Comparison of ENCODE assay signal across 7 cellular contexts in genomic region chr2:97646977-97647376, GRCh38. TPM values are rescaled to one million over a fixed set of nuclear protein-coding genes. Genes with fewer than 3 reads are reported as not detected.
DNase-seq lines count a peak whose midpoint lies in the region; ATAC-seq and FAIRE-seq lines count a peak whose summit lies in the region.

No MANE protein-coding gene starts in this region.

- no peaks in the 10 kb centered on the region for H3K9me3 Mint-ChIP-seq in activated CD4-positive, alpha-beta memory T cell treated with anti-CD3 and anti-CD28 coated beads, Interleukin-2, amount 10 ng/mL, durations not matched to agents 7 days and 5 days
- H3K9me3 Mint-ChIP-seq in stimulated activated effector memory CD8-positive, alpha-beta T cell treated with anti-CD3 and anti-CD28 coated beads, Interleukin-12 subunit alpha, Interleukin-12 subunit beta, amount 100 ng/mL, for 72 hours = no peaks in the 10 kb centered on the region

- H3K9me3 ChIP-seq in HAP-1 = no peaks in the 10 kb centered on the region

- peaks cover 34% of the 10 kb centered on the region for H3K36me3 Mint-ChIP-seq in activated CD4-positive, alpha-beta memory T cell treated with anti-CD3 and anti-CD28 coated beads, Interleukin-2, amount 10 ng/mL, durations not matched to agents 7 days and 5 days (ENCODE audit: low read depth)
- H3K36me3 Mint-ChIP-seq in stimulated activated effector memory CD8-positive, alpha-beta T cell treated with anti-CD3 and anti-CD28 coated beads, Interleukin-12 subunit alpha, Interleukin-12 subunit beta, amount 100 ng/mL, for 72 hours = peaks cover 68% of the 10 kb centered on the region

- ATAC-seq in stimulated activated effector memory CD8-positive, alpha-beta T cell treated with anti-CD3 and anti-CD28 coated beads, Interleukin-12 subunit alpha, Interleukin-12 subunit beta, amount 100 ng/mL, for 72 hours = no peak
- ATAC-seq in GM19455 (IDR thresholded peaks at IDR 0.05; ENCODE audit: unreplicated experiment) = no peak
- no peak for ATAC-seq in HG02610 (IDR thresholded peaks at IDR 0.05; ENCODE audit: unreplicated experiment)

- H3K27ac Mint-ChIP-seq in activated CD4-positive, alpha-beta memory T cell treated with anti-CD3 and anti-CD28 coated beads, Interleukin-2, amount 10 ng/mL, durations not matched to agents 7 days and 5 days = peak overlapping the region; percentile 92
- peak overlapping the region; percentile 94 for H3K27ac Mint-ChIP-seq in stimulated activated effector memory CD8-positive, alpha-beta T cell treated with anti-CD3 and anti-CD28 coated beads, Interleukin-12 subunit alpha, Interleukin-12 subunit beta, amount 100 ng/mL, for 72 hours

- CTCF ChIA-PET in activated CD4-positive, alpha-beta memory T cell treated with anti-CD3 and anti-CD28 coated beads, Interleukin-2, amount 10 ng/mL, durations not matched to agents 7 days and 5 days (lab: Charles Lee) = interaction anchor here (1.4 to 10.1 kb wide), 6 partner anchors 13 to 96 kb away, joined by 4 to 100 read pairs (median 6); partner anchors contain the start of genes ACTR1B and ANKRD36B

- H3K4me3 Mint-ChIP-seq in activated CD4-positive, alpha-beta memory T cell treated with anti-CD3 and anti-CD28 coated beads, Interleukin-2, amount 10 ng/mL, durations not matched to agents 7 days and 5 days = peak overlapping the region; percentile 91
- peak overlapping the region; percentile 90 for H3K4me3 Mint-ChIP-seq in stimulated activated effector memory CD8-positive, alpha-beta T cell treated with anti-CD3 and anti-CD28 coated beads, Interleukin-12 subunit alpha, Interleukin-12 subunit beta, amount 100 ng/mL, for 72 hours

- peaks cover 24% of the 10 kb centered on the region for H3K4me1 Mint-ChIP-seq in activated CD4-positive, alpha-beta memory T cell treated with anti-CD3 and anti-CD28 coated beads, Interleukin-2, amount 10 ng/mL, durations not matched to agents 7 days and 5 days
- H3K4me1 Mint-ChIP-seq in stimulated activated effector memory CD8-positive, alpha-beta T cell treated with anti-CD3 and anti-CD28 coated beads, Interleukin-12 subunit alpha, Interleukin-12 subunit beta, amount 100 ng/mL, for 72 hours = peaks cover 28% of the 10 kb centered on the region

- H3K27me3 Mint-ChIP-seq in activated CD4-positive, alpha-beta memory T cell treated with anti-CD3 and anti-CD28 coated beads, Interleukin-2, amount 10 ng/mL, durations not matched to agents 7 days and 5 days = peaks cover 3% of the 10 kb centered on the region

- in situ Hi-C loops in HAP-1 (cut with MboI; ENCODE audit: low sequenced_read_pairs) = no loop called here

- H3K4me3 ChIP-seq in HAP-1 = peak overlapping the region; percentile 95
- peak overlapping the region; percentile 94 for H3K4me3 ChIP-seq in iPS-11a (ENCODE audit: low read depth, low read length)

- FAIRE-seq in RCC 7860 (lab: Jason Lieb, UNC) = no peak

- H3K36me3 ChIP-seq in HAP-1 (replicated peaks) = peaks cover 37% of the 10 kb centered on the region

- peaks cover 4% of the 10 kb centered on the region for H3K4me1 ChIP-seq in HAP-1

- DNase-seq in HAP-1 (ENCODE audit: low spot score in 2 of 2) (no peak), RCC 7860 (ENCODE audit: low spot score) (no peak)
- DNase-seq in activated CD4-positive, alpha-beta memory T cell treated with anti-CD3 and anti-CD28 coated beads, Interleukin-2, amount 10 ng/mL, durations not matched to agents 7 days and 5 days = no peak
- no peak for DNase-seq in stimulated activated effector memory CD8-positive, alpha-beta T cell treated with anti-CD3 and anti-CD28 coated beads, Interleukin-12 subunit alpha, Interleukin-12 subunit beta, amount 100 ng/mL, for 72 hours (ENCODE audit: low spot score in 2 of 2)

- POLR2A ChIA-PET in activated CD4-positive, alpha-beta memory T cell treated with anti-CD3 and anti-CD28 coated beads, Interleukin-2, amount 10 ng/mL, durations not matched to agents 7 days and 5 days (lab: Charles Lee) = interaction anchor here (0.7 to 10.6 kb wide), 8 partner anchors 10 to 96 kb away, joined by 3 to 259 read pairs (median 15); partner anchors contain the start of genes ACTR1B, ANKRD36B and ZAP70

- no peaks in the 10 kb centered on the region for H3K27me3 ChIP-seq in HAP-1 (ENCODE audit: low read depth)

RNA-seq across cellular contexts. Expression of gene COX5B, which starts 1.1 kb away (rescaled TPM):
- total RNA-seq in activated CD4-positive, alpha-beta memory T cell treated with anti-CD3 and anti-CD28 coated beads, Interleukin-2, amount 10 ng/mL, durations not matched to agents 7 days and 5 days = 100 to 1,000 TPM; 192 to 203 TPM

RNA-seq across cellular contexts. Expression of gene ACTR1B, which starts 16.9 kb away (rescaled TPM):
- total RNA-seq in activated CD4-positive, alpha-beta memory T cell treated with anti-CD3 and anti-CD28 coated beads, Interleukin-2, amount 10 ng/mL, durations not matched to agents 7 days and 5 days = 10 to 100 TPM; 97.3 to 98.8 TPM

RNA-seq across cellular contexts. Expression of gene C2orf92, which starts 22.5 kb away (rescaled TPM):
- total RNA-seq in activated CD4-positive, alpha-beta memory T cell treated with anti-CD3 and anti-CD28 coated beads, Interleukin-2, amount 10 ng/mL, durations not matched to agents 7 days and 5 days = 10 to 100 TPM in 1 of 2 experiments, 1 to 10 TPM in 1; 9.8 to 12.4 TPM

RNA-seq across cellular contexts. Expression of gene ANKRD36B, which starts 57.3 kb away (rescaled TPM):
- 10 to 100 TPM; 42.3 to 46.7 TPM for total RNA-seq in activated CD4-positive, alpha-beta memory T cell treated with anti-CD3 and anti-CD28 coated beads, Interleukin-2, amount 10 ng/mL, durations not matched to agents 7 days and 5 days
